Comparison of ENCODE assay signal across 1 cellular context in genomic region chr9:109745335-109746283, GRCh38.
TF ChIP-seq lines count a peak whose summit lies in the region.

No MANE protein-coding gene starts in this region.

TF ChIP-seq in HEK293, 187 proteins besides CTCF, POLR2A, EP300 and RAD21 (continued from another document and continues in another):
- TF ChIP-seq PRDM4 (tag by site-specific recombination; IDR thresholded peaks at IDR 0.05) (no peak; the same call in 1 of the 2 replicates), SCRT2 (tag by site-specific recombination; IDR thresholded peaks at IDR 0.05) (peak; percentile 42; the same call in 1 of the 2 replicates), ZSCAN4 (tag by site-specific recombination; IDR thresholded peaks at IDR 0.05) (peak; percentile 66; the same call in 1 of the 2 replicates), ZNF133 (tag by site-specific recombination; IDR thresholded peaks at IDR 0.05) (no peak), REST (tag by site-specific recombination; IDR thresholded peaks at IDR 0.05) (no peak), ZNF202 (tag by site-specific recombination; IDR thresholded peaks at IDR 0.05; ENCODE audit: borderline replicate concordance) (no peak), SCRT1 (tag by site-specific recombination; IDR thresholded peaks at IDR 0.05; ENCODE audit: borderline replicate concordance) (no peak), ZNF624 (tag by site-specific recombination; IDR thresholded peaks at IDR 0.05) (no peak), ZBTB49 (tag by site-specific recombination; IDR thresholded peaks at IDR 0.05; ENCODE audit: low read depth) (no peak), ZBTB20 (tag by site-specific recombination; IDR thresholded peaks at IDR 0.05) (peak; percentile 78), FEZF1 (tag by site-specific recombination; IDR thresholded peaks at IDR 0.05) (peak; percentile 71; the same call in 1 of the 2 replicates), WT1 (tag by site-specific recombination; IDR thresholded peaks at IDR 0.05) (peak; percentile 81), ZNF701 (tag by site-specific recombination; IDR thresholded peaks at IDR 0.05) (no peak), ELK4 (IDR thresholded peaks at IDR 0.05; ENCODE audit: borderline replicate concordance, low read depth, low read length) (no peak), ZNF292 (tag by site-specific recombination; IDR thresholded peaks at IDR 0.05; ENCODE audit: borderline replicate concordance, low read depth) (no peak), ZNF596 (tag by site-specific recombination; IDR thresholded peaks at IDR 0.05) (no peak), ZNF266 (tag by site-specific recombination; IDR thresholded peaks at IDR 0.05; ENCODE audit: low read depth) (no peak), MYNN (tag by site-specific recombination; IDR thresholded peaks at IDR 0.05; ENCODE audit: borderline replicate concordance) (no peak), ZNF37A (tag by site-specific recombination; IDR thresholded peaks at IDR 0.05) (no peak), TSHZ1 (tag by site-specific recombination; IDR thresholded peaks at IDR 0.05; ENCODE audit: borderline replicate concordance) (no peak), ZNF18 (tag by site-specific recombination; IDR thresholded peaks at IDR 0.05) (peak; percentile 81), BCL11B (tag by site-specific recombination; IDR thresholded peaks at IDR 0.05; ENCODE audit: low read depth) (no peak), ZBTB17 (tag by site-specific recombination; IDR thresholded peaks at IDR 0.05) (peak; percentile 78), ZSCAN5A (tag by site-specific recombination; IDR thresholded peaks at IDR 0.05) (no peak), ZNF138 (tag by site-specific recombination; IDR thresholded peaks at IDR 0.05; ENCODE audit: borderline replicate concordance) (no peak), KLF1 (tag by site-specific recombination; IDR thresholded peaks at IDR 0.05) (no peak), ZNF555 (tag by site-specific recombination; conservative IDR thresholded peaks at IDR 0.05) (no peak), YY2 (tag by site-specific recombination; IDR thresholded peaks at IDR 0.05) (no peak), ZNF561 (tag by site-specific recombination; IDR thresholded peaks at IDR 0.05; ENCODE audit: borderline replicate concordance) (peak; percentile 77; the same call in 1 of the 2 replicates), ZNF629 (tag by site-specific recombination; IDR thresholded peaks at IDR 0.05) (no peak; the same call in none of the 2 replicates), ZNF580 (tag by site-specific recombination; IDR thresholded peaks at IDR 0.05) (no peak), ZNF16 (tag by site-specific recombination; IDR thresholded peaks at IDR 0.05; ENCODE audit: low read depth) (no peak), ZNF248 (tag by site-specific recombination; IDR thresholded peaks at IDR 0.05) (no peak), OVOL3 (tag by site-specific recombination; IDR thresholded peaks at IDR 0.05) (no peak), EGR2 (tag by site-specific recombination; IDR thresholded peaks at IDR 0.05; ENCODE audit: low read depth) (no peak), ZNF747 (tag by site-specific recombination; IDR thresholded peaks at IDR 0.05) (no peak), MEIS1 (CRISPR knock-in tag; IDR thresholded peaks at IDR 0.05; ENCODE audit: borderline replicate concordance) (no peak), ZNF140 (tag by site-specific recombination; IDR thresholded peaks at IDR 0.05) (no peak), GLI4 (tag by site-specific recombination; IDR thresholded peaks at IDR 0.05) (no peak), ZBTB1 (tag by site-specific recombination; IDR thresholded peaks at IDR 0.05) (no peak), ZNF146 (tag by site-specific recombination; IDR thresholded peaks at IDR 0.05) (no peak), ZNF223 (tag by site-specific recombination; IDR thresholded peaks at IDR 0.05) (no peak), ZNF530 (tag by site-specific recombination; IDR thresholded peaks at IDR 0.05; ENCODE audit: low read depth) (no peak), ZNF121 (tag by site-specific recombination; IDR thresholded peaks at IDR 0.05) (no peak), MZF1 (tag by site-specific recombination; IDR thresholded peaks at IDR 0.05; ENCODE audit: borderline replicate concordance) (no peak), ZNF302 (tag by site-specific recombination; IDR thresholded peaks at IDR 0.05; ENCODE audit: low read depth) (no peak), ZNF311 (tag by site-specific recombination; IDR thresholded peaks at IDR 0.05; ENCODE audit: borderline replicate concordance) (no peak), ZNF654 (tag by site-specific recombination; IDR thresholded peaks at IDR 0.05; ENCODE audit: low read depth) (no peak), ZNF404 (tag by site-specific recombination; IDR thresholded peaks at IDR 0.05) (no peak), ZNF221 (tag by site-specific recombination; IDR thresholded peaks at IDR 0.05; ENCODE audit: borderline replicate concordance) (no peak), ZNF623 (tag by site-specific recombination; IDR thresholded peaks at IDR 0.05) (no peak)
